ENCODE assay signal across 29 cellular contexts in the genomic region with DNA sequence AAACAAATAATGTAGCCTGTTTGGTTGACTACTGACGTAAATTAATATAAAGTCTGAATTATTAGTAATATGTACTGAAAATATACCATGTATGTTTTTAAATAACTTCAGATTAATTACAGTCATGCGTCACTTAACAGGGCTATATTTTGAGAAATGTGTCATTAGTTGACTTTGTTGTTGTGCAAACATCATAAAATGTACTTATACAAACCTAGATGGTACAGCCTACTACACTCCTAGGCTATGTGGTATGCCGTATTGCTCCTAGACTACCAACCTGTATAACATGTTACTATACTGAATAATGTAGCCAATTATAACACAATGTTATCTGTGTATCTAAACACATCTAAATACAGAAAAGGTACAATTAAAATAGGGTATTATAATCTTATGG.
"Had no signal": no experiment of that assay in that cellular context is flagged by ENCODE, and none has a peak within 500 bp of the region (broad histone marks: within the 10 kb centered on the region; RNA-seq: fewer than 3 reads in every experiment).

No MANE protein-coding gene starts in this region.

- H3K27me3 ChIP-seq: colonic mucosa, dorsolateral prefrontal cortex, esophagus muscularis mucosa, esophagus squamous epithelium, foreskin keratinocyte, gastrocnemius medialis, gastroesophageal sphincter, heart left ventricle, heart right ventricle, hepatocyte had no signal

- H2AFZ ChIP-seq: hepatocyte had no signal

- FAIRE-seq: colon, endometrium, endothelial cell of umbilical vein, frontal cortex had no signal

- H3K79me2 ChIP-seq: hepatocyte had no signal

- H3K4me3 ChIP-seq: colonic mucosa, coronary artery, dorsolateral prefrontal cortex, esophagus muscularis mucosa, esophagus squamous epithelium, gastrocnemius medialis, gastroesophageal sphincter, heart left ventricle, heart right ventricle, hepatocyte had no signal

- H3K27ac ChIP-seq: colonic mucosa, coronary artery, dorsolateral prefrontal cortex, epithelial cell of prostate, esophagus muscularis mucosa, esophagus squamous epithelium, foreskin keratinocyte, gastrocnemius medialis, gastroesophageal sphincter, heart left ventricle, heart right ventricle, hepatocyte had no signal

- H3K4me2 ChIP-seq: hepatocyte had no signal

- H3K36me3 ChIP-seq: colonic mucosa, esophagus muscularis mucosa, esophagus squamous epithelium, gastrocnemius medialis, gastroesophageal sphincter, heart left ventricle, heart right ventricle had no signal

- H3K9me3 ChIP-seq: colonic mucosa, esophagus muscularis mucosa, esophagus squamous epithelium, gastrocnemius medialis, gastroesophageal sphincter, heart left ventricle, heart right ventricle had no signal

- H3K4me1 ChIP-seq: colonic mucosa, esophagus squamous epithelium, foreskin keratinocyte had no signal

- DNase-seq: colonic mucosa; cortex of kidney; dermis blood vessel endothelial cell; dorsolateral prefrontal cortex; effector CD4-positive, alpha-beta T cell; effector CD8-positive, alpha-beta T cell; effector memory CD4-positive, alpha-beta T cell; effector memory CD8-positive, alpha-beta T cell; endodermal cell; erythroblast; esophagus squamous epithelium; foreskin fibroblast; foreskin keratinocyte; foreskin melanocyte; gastrocnemius medialis; glutamatergic neuron; head of caudate nucleus; heart left ventricle; heart right ventricle had no signal

- ATAC-seq: effector memory CD8-positive, alpha-beta T cell; esophagus mucosa; foreskin keratinocyte; gastrocnemius medialis; gastroesophageal sphincter; heart left ventricle; heart right ventricle had no signal
